In genomic region chr19:12806242-12807131, GRCh38 we compare ENCODE assay signal across 8 cellular contexts. TPM values are rescaled to one million over a fixed set of nuclear protein-coding genes. Genes with fewer than 3 reads are reported as not detected.
DNase-seq lines count a peak whose midpoint lies in the region; ATAC-seq and TF ChIP-seq lines count a peak whose summit lies in the region.

RNASEH2A (plus strand) TSS chr19:12806584; CDS start chr19:12806674, 90 bp downstream.

- peaks cover 16% of the 10 kb centered on the region for H3K36me3 ChIP-seq in A673 (ENCODE audit: insufficient read depth, low read length, poor library complexity, severe bottlenecking)

- no TSS peak for BruUV-seq in A673 (replicated peaks; lab: Mats Ljungman, UMichigan)

- intact Hi-C loops in A673 (cut with micrococcal nuclease; ENCODE audit: unreplicated experiment), result no loop called here

- ATAC-seq in HG03175 (IDR thresholded peaks at IDR 0.05; ENCODE audit: unreplicated experiment), result peak; percentile 75

- peak; percentile 83 for TF ChIP-seq POLR2A in GM18526 (IDR thresholded peaks at IDR 0.05; ENCODE audit: extremely low read depth, insufficient read length)

- H3K4me1 ChIP-seq in A673 (ENCODE audit: insufficient read depth, low read length, poor library complexity, severe bottlenecking), result peaks cover 9% of the 10 kb centered on the region

- H3K27me3 ChIP-seq in A673 (replicated peaks; ENCODE audit: insufficient read depth, low read depth, low read length, poor library complexity), result no peaks in the 10 kb centered on the region
- no peaks in the 10 kb centered on the region for H3K27me3 ChIP-seq in layer of hippocampus (ENCODE audit: control insufficient read depth, insufficient read depth, low read length)

- TF ChIP-seq CTCF in A673 (conservative IDR thresholded peaks at IDR 0.05; ENCODE audit: low read depth, low read length), result no peak

- POLR2A ChIA-PET in A673 (lab: Charles Lee; ENCODE audit: low non-redundant PET), result no interaction called here

- H3K27ac ChIP-seq in A673 (ENCODE audit: low read depth, low read length, poor library complexity, severe bottlenecking), result peak within 1 kb of the TSS; percentile 89
- peak within 1 kb of the TSS; percentile 85 for H3K27ac ChIP-seq in cingulate gyrus (ENCODE audit: low read depth, low read length)
- H3K27ac ChIP-seq in layer of hippocampus (ENCODE audit: low read depth, low read length), result peak within 1 kb of the TSS; percentile 65

- no peaks in the 10 kb centered on the region for H3K9me3 ChIP-seq in A673 (ENCODE audit: low read depth, low read length, poor library complexity, severe bottlenecking)

- H3K4me3 ChIP-seq in A673 (ENCODE audit: low read depth, low read length, poor library complexity, severe bottlenecking), result peak within 1 kb of the TSS; percentile 91

- CTCF ChIA-PET in A673 (lab: Charles Lee), result no interaction called here

- peak; percentile 97 for DNase-seq in A673 (ENCODE audit: low spot score)
- peak; percentile 89 for DNase-seq in NCI-H446 treated with DMSO at 0.1 percent for 48 hours (lab: John Stamatoyannopoulos, UW)
- DNase-seq in activated CD4-positive, alpha-beta T cell treated with anti-CD3 and anti-CD28 coated beads for 24 hours (ENCODE audit: low read depth in 2 of 2), result peak; percentile 78 to 84
- DNase-seq in stimulated activated CD4-positive, alpha-beta T cell treated with anti-CD3 and anti-CD28 coated beads, Interleukin-1b, Interleukin-23, amount 100 ng/mL, for 24 hours (ENCODE audit: low read depth in 4 of 4, low spot score in 1 of 4), result peak in 3 of 4 experiments; percentile 72 to 85 (median 83)

RNA-seq across cellular contexts. Expression of gene RNASEH2A, which starts in this region (rescaled TPM):
- total RNA-seq in A673 (2021), result 97.7 and 99.7 TPM in 2 replicates

Comparison
In these comparisons a context has a peak if more than half of its experiments do, and no peak if none do; other contexts are left out.
1. Peak in every context shown above with its lines: DNase-seq, ATAC-seq, H3K4me3 ChIP-seq and H3K27ac ChIP-seq.